Comparison of ENCODE assay signal across 23 cellular contexts in the genomic region with DNA sequence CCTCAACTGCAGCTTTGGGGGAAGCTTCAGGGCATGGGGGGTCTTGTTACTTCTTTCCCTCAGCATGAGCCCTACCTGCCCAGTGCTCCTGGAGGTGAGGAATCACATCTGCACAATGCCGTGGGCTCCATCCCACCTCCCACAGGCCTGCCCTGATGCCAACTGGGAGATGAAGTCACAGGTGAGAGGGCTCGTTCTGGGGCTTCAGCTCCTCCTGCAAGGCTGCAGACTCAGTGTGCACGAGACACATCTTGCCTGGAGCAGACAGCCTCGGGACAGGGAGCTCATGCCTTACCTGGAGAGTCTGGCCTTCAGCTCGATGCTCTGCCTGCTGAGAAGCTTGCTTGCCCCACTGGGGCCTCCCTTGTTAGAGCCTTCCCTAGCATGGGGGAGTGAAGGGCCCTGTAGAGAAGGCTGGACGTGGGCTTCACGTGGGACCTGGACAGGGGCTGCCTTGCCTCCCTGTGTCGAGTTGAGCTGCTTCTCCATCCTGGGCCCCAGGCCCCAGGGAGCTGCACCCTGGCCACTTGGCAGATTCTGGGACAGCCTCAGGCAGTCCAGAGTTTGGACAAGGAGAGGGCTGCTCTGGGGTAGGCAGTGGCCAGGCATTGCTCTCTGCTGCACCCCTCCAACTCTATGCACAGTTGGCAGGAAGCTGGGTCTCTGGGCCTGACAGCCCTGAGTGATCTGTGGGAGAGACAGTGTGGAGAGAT.
"Had no signal": no experiment of that assay in that cellular context is flagged by ENCODE, and none has a peak within 500 bp of the region (broad histone marks: within the 10 kb centered on the region; RNA-seq: fewer than 3 reads in every experiment).

No MANE protein-coding gene starts in this region.

- H3K4me1 ChIP-seq: ascending aorta, body of pancreas had no signal

- H3K9me3 Mint-ChIP-seq: activated CD4-positive, alpha-beta T cell treated with anti-CD3 and anti-CD28 coated beads, Interleukin-2, amount 10 ng/mL, durations not matched to agents 7 days and 5 days; activated naive CD4-positive, alpha-beta T cell treated with anti-CD3 and anti-CD28 coated beads, Interleukin-2, amount 50 U/mL, for 24 hours; activated T-helper 2 cell treated with anti-CD3 and anti-CD28 coated beads, Interferon-gamma antibody, Interleukin-2, Interleukin-4, amounts not matched to agents 10 μg/mL and 5 μg/mL and 100 μg/mL, durations not matched to agents 14 hours and 24 hours and 36 hours had no signal

- H3K27me3 Mint-ChIP-seq: activated CD4-positive, alpha-beta memory T cell treated with anti-CD3 and anti-CD28 coated beads for 36 hours; activated CD4-positive, alpha-beta T cell treated with anti-CD3 and anti-CD28 coated beads, Interleukin-2, amount 10 ng/mL, durations not matched to agents 7 days and 5 days; activated naive CD4-positive, alpha-beta T cell treated with anti-CD3 and anti-CD28 coated beads, Interleukin-2, amount 50 U/mL, for 24 hours had no signal

- H3K4me3 ChIP-seq: ascending aorta, body of pancreas, SK-N-MC had no signal

- H3K4me3 Mint-ChIP-seq: activated CD4-positive, alpha-beta memory T cell treated with anti-CD3 and anti-CD28 coated beads for 36 hours; activated CD4-positive, alpha-beta T cell treated with anti-CD3 and anti-CD28 coated beads, Interleukin-2, amount 10 ng/mL, durations not matched to agents 7 days and 5 days; activated naive CD4-positive, alpha-beta T cell treated with anti-CD3 and anti-CD28 coated beads, Interleukin-2, amount 50 U/mL, for 24 hours; activated T-cell treated with anti-CD3 and anti-CD28 coated beads, Interleukin-2, amount 50 U/mL, for 72 hours had no signal

- ATAC-seq: activated T-cell treated with anti-CD3 and anti-CD28 coated beads, Interleukin-2, amount 50 U/mL, for 72 hours; body of pancreas; PC-3 had no signal

- H3K27me3 ChIP-seq: ascending aorta, body of pancreas had no signal

- H3K36me3 ChIP-seq: ascending aorta had no signal

- H3K36me3 Mint-ChIP-seq: activated CD4-positive, alpha-beta memory T cell treated with anti-CD3 and anti-CD28 coated beads for 36 hours had no signal

- H3K9me3 ChIP-seq: ascending aorta, body of pancreas had no signal

- H3K27ac Mint-ChIP-seq: activated CD4-positive, alpha-beta memory T cell treated with anti-CD3 and anti-CD28 coated beads for 36 hours; activated CD4-positive, alpha-beta T cell treated with anti-CD3 and anti-CD28 coated beads, Interleukin-2, amount 10 ng/mL, durations not matched to agents 7 days and 5 days; activated naive CD4-positive, alpha-beta T cell treated with anti-CD3 and anti-CD28 coated beads, Interleukin-2, amount 50 U/mL, for 24 hours; activated T-cell treated with anti-CD3 and anti-CD28 coated beads, Interleukin-2, amount 50 U/mL, for 72 hours; activated T-helper 2 cell treated with anti-CD3 and anti-CD28 coated beads, Interferon-gamma antibody, Interleukin-2, Interleukin-4, amounts not matched to agents 10 μg/mL and 5 μg/mL and 100 μg/mL, durations not matched to agents 14 hours and 24 hours and 36 hours had no signal

- H3K27ac ChIP-seq: ascending aorta, body of pancreas, SK-N-MC, VCaP had no signal

- H3K4me1 Mint-ChIP-seq: activated CD4-positive, alpha-beta T cell treated with anti-CD3 and anti-CD28 coated beads, Interleukin-2, amount 10 ng/mL, durations not matched to agents 7 days and 5 days; activated naive CD4-positive, alpha-beta T cell treated with anti-CD3 and anti-CD28 coated beads, Interleukin-2, amount 50 U/mL, for 24 hours had no signal

- DNase-seq: activated CD4-positive, alpha-beta memory T cell treated with anti-CD3 and anti-CD28 coated beads for 36 hours; activated CD4-positive, alpha-beta T cell treated with anti-CD3 and anti-CD28 coated beads, Interleukin-2, amount 10 ng/mL, durations not matched to agents 7 days and 5 days; activated CD4-positive, CD25-positive, alpha-beta regulatory T cell; activated gamma-delta T cell treated with Interleukin-2 at 50 U/mL for 16 hours; activated T-cell treated with anti-CD3 and anti-CD28 coated beads, Interleukin-2, amount 50 U/mL, for 72 hours; body of pancreas; IMR-90; Kasumi-1; KBM-7; NCI-H146; NCI-H1930; NCI-H2171; NCI-H2227 treated with DMSO at 0.1 percent for 48 hours; NCI-H446 treated with DMSO at 0.1 percent for 48 hours; NCI-H524 treated with DMSO at 0.1 percent for 48 hours; NCI-H748 treated with DMSO at 0.1 percent for 48 hours; PC-3; SIG-M5 had no signal
